Comparison of ENCODE assay signal across 13 cellular contexts in genomic region chr5:142181096-142181495, GRCh38.
"Had no signal": no experiment of that assay in that cellular context is flagged by ENCODE, and none has a peak within 500 bp of the region (broad histone marks: within the 10 kb centered on the region; RNA-seq: fewer than 3 reads in every experiment).

No MANE protein-coding gene starts in this region.

- FAIRE-seq: endometrium, pancreas, TTC549 had no signal

- H3K27me3 ChIP-seq: pancreas, thyroid gland had no signal

- H3K27ac ChIP-seq: pancreas, thyroid gland had no signal

- H3K4me3 ChIP-seq: pancreas, thyroid gland had no signal

- H3K4me1 ChIP-seq: pancreas, thyroid gland had no signal

- H3K27me3 Mint-ChIP-seq: T-helper 17 cell had no signal

- H3K36me3 Mint-ChIP-seq: activated naive CD8-positive, alpha-beta T cell treated with anti-CD3 and anti-CD28 coated beads, Interleukin-2, amount 10 ng/mL, durations not matched to agents 7 days and 5 days had no signal

- H3K9me3 ChIP-seq: pancreas, thyroid gland had no signal

- ATAC-seq: esophagus mucosa, pancreas, T-helper 17 cell had no signal

- H3K36me3 ChIP-seq: pancreas, thyroid gland had no signal

- H3K27ac Mint-ChIP-seq: activated naive CD8-positive, alpha-beta T cell treated with anti-CD3 and anti-CD28 coated beads, Interleukin-2, amount 10 ng/mL, durations not matched to agents 7 days and 5 days; T-helper 17 cell had no signal

- H3K9me3 Mint-ChIP-seq: activated naive CD8-positive, alpha-beta T cell treated with anti-CD3 and anti-CD28 coated beads, Interleukin-2, amount 10 ng/mL, durations not matched to agents 7 days and 5 days; neural crest cell had no signal

- H3K4me3 Mint-ChIP-seq: activated naive CD8-positive, alpha-beta T cell treated with anti-CD3 and anti-CD28 coated beads, Interleukin-2, amount 10 ng/mL, durations not matched to agents 7 days and 5 days; neural crest cell; T-helper 17 cell had no signal

- DNase-seq: activated CD4-positive, alpha-beta T cell treated with anti-CD3 and anti-CD28 coated beads, Interleukin-2, amount 50 U/mL, for 1 hour; activated gamma-delta T cell; activated naive CD8-positive, alpha-beta T cell treated with anti-CD3 and anti-CD28 coated beads, Interleukin-2, amount 10 ng/mL, durations not matched to agents 7 days and 5 days; activated T-cell treated with anti-CD3 and anti-CD28 coated beads for 4 hours; anterior cingulate cortex; pancreas; stimulated activated CD4-positive, alpha-beta T cell treated with anti-CD3 and anti-CD28 coated beads, Interleukin-4, amount 100 ng/mL, for 4 hours; T-helper 17 cell; thyroid gland had no signal

- H3K4me1 Mint-ChIP-seq: activated naive CD8-positive, alpha-beta T cell treated with anti-CD3 and anti-CD28 coated beads, Interleukin-2, amount 10 ng/mL, durations not matched to agents 7 days and 5 days had no signal
